23 cellular contexts compared by ENCODE assay signal in genomic region chrX:40503094-40503493, GRCh38.
DNase-seq lines count a peak whose midpoint lies in the region; ATAC-seq, FAIRE-seq and TF ChIP-seq lines count a peak whose summit lies in the region.
"Had no signal": no experiment of that assay in that cellular context is flagged by ENCODE, and none has a peak within 500 bp of the region (broad histone marks: within the 10 kb centered on the region; RNA-seq: fewer than 3 reads in every experiment).

No MANE protein-coding gene starts in this region.

- no peak overlapping the region for H3K18ac ChIP-seq in IMR-90 (ENCODE audit: low read depth, low read length)

- H3K27ac Mint-ChIP-seq in astrocyte (ENCODE audit: unreplicated experiment) (no peak overlapping the region), Caco-2 (ENCODE audit: unreplicated experiment) (no peak overlapping the region)
- H3K27ac Mint-ChIP-seq: CD14-positive monocyte; CD4-positive, alpha-beta memory T cell; CD4-positive, CD25-positive, alpha-beta regulatory T cell; CD8-positive, alpha-beta memory T cell had no signal

- H3K23ac ChIP-seq in IMR-90 (ENCODE audit: low read depth, low read length), result no peak overlapping the region

- intact Hi-C loops in IMR-90 (cut with micrococcal nuclease) (no loop called here), HepG2 (cut with micrococcal nuclease; ENCODE audit: unreplicated experiment) (no loop called here), Caco-2 (cut with micrococcal nuclease; ENCODE audit: unreplicated experiment) (no loop called here)

- H2BK5ac ChIP-seq in IMR-90 (ENCODE audit: low read depth, low read length, poor library complexity, severe bottlenecking), result no peak overlapping the region

- H4K20me1 ChIP-seq in IMR-90 (ENCODE audit: insufficient read depth, low read length) (no peaks in the 10 kb centered on the region), astrocyte (ENCODE audit: insufficient read depth, low read length) (no peaks in the 10 kb centered on the region), HepG2 (ENCODE audit: insufficient read depth, low read length) (no peaks in the 10 kb centered on the region)
- H4K20me1 ChIP-seq: BLaER1 had no signal

- H4K8ac ChIP-seq in IMR-90 (ENCODE audit: low read depth in 2 of 2, low read length in 2 of 2), result no peak overlapping the region

- H3K4me2 ChIP-seq in IMR-90 (ENCODE audit: low read depth, low read length) (no peak overlapping the region), astrocyte (ENCODE audit: low read length) (no peak overlapping the region), HepG2 (ENCODE audit: low read depth, low read length) (peak overlapping the region; percentile 10; the same call in 1 of the 2 replicates)
- H3K4me2 ChIP-seq: BLaER1 had no signal

- H3K27me3 Mint-ChIP-seq in astrocyte (ENCODE audit: low read depth, unreplicated experiment) (peaks cover 1% of the 10 kb centered on the region), Caco-2 (ENCODE audit: insufficient read depth, unreplicated experiment) (no peaks in the 10 kb centered on the region)
- H3K27me3 Mint-ChIP-seq: CD4-positive, alpha-beta memory T cell had no signal

- H3K27ac ChIP-seq in IMR-90 (ENCODE audit: insufficient read depth, low read length) (no peak overlapping the region), astrocyte (ENCODE audit: low read depth, low read length) (no peak overlapping the region), HepG2 (ENCODE audit: extremely low read length, insufficient read depth, low read length) (no peak overlapping the region)
- H3K27ac ChIP-seq: BLaER1 had no signal

- H3K4me1 Mint-ChIP-seq in astrocyte (ENCODE audit: low read depth, unreplicated experiment), result peaks cover 22% of the 10 kb centered on the region
- no peaks in the 10 kb centered on the region for H3K4me1 Mint-ChIP-seq in Caco-2 (ENCODE audit: low read depth, unreplicated experiment)
- H3K4me1 Mint-ChIP-seq: CD14-positive monocyte; CD4-positive, alpha-beta memory T cell; CD4-positive, CD25-positive, alpha-beta regulatory T cell; CD8-positive, alpha-beta memory T cell had no signal

- TF ChIP-seq RAD21 in IMR-90 (IDR thresholded peaks at IDR 0.05; ENCODE audit: low read length) (no peak), HepG2 (CRISPR knock-in tag; IDR thresholded peaks at IDR 0.05) (no peak)

- H3K56ac ChIP-seq in IMR-90 (ENCODE audit: extremely low read depth, insufficient read depth, low read length), result no peak overlapping the region

- H3K9me1 ChIP-seq in IMR-90 (ENCODE audit: insufficient read depth, low read length), result no peaks in the 10 kb centered on the region

- peaks cover 4% of the 10 kb centered on the region for H3K9me3 Mint-ChIP-seq in astrocyte (ENCODE audit: unreplicated experiment)
- H3K9me3 Mint-ChIP-seq in Caco-2 (ENCODE audit: unreplicated experiment), result no peaks in the 10 kb centered on the region
- H3K9me3 Mint-ChIP-seq: CD4-positive, alpha-beta memory T cell had no signal

- FAIRE-seq in astrocyte (lab: Jason Lieb, UNC) (peak; percentile 62), HepG2 (lab: Jason Lieb, UNC) (no peak)
- FAIRE-seq: A204.1, D721Med, G401.6, GM12891 had no signal

- no peaks in the 10 kb centered on the region for H3K79me1 ChIP-seq in IMR-90 (ENCODE audit: low read depth in 1 of 2, low read length in 2 of 2)

- H3K9me3 ChIP-seq in IMR-90 (ENCODE audit: control insufficient read depth, insufficient read depth, low read length) (no peaks in the 10 kb centered on the region), astrocyte (ENCODE audit: insufficient read depth, low read depth, low read length) (no peaks in the 10 kb centered on the region), HepG2 (ENCODE audit: low read length) (no peaks in the 10 kb centered on the region), Caco-2 (no peaks in the 10 kb centered on the region)
- H3K9me3 ChIP-seq: BE2C, BLaER1 had no signal

- CTCF ChIA-PET in IMR-90 (lab: Yijun Ruan, JAX) (no interaction called here), HepG2 (lab: Yijun Ruan, JAX; ENCODE audit: low intra/inter-chr PET ratio, low total read pairs) (no interaction called here), Caco-2 (lab: Charles Lee) (no interaction called here)

- TF ChIP-seq POLR2A in IMR-90 (IDR thresholded peaks at IDR 0.05; ENCODE audit: low read depth, low read length) (no peak), HepG2 (IDR thresholded peaks at IDR 0.05; ENCODE audit: insufficient read depth in 1 of 2, low read depth in 2 of 2, low read length in 2 of 2) (no peak)

- no TSS peak for BruUV-seq in IMR-90 (replicated peaks; lab: Mats Ljungman, UMichigan)
- no TSS peak for BruUV-seq in HepG2 (replicated peaks; lab: Mats Ljungman, UMichigan)
- BruUV-seq in Caco-2 (replicated peaks; lab: Mats Ljungman, UMichigan), result no TSS peak

- no peaks in the 10 kb centered on the region for H3K36me3 Mint-ChIP-seq in astrocyte (ENCODE audit: low read depth, unreplicated experiment)
- no peaks in the 10 kb centered on the region for H3K36me3 Mint-ChIP-seq in Caco-2 (ENCODE audit: insufficient read depth, unreplicated experiment)
- H3K36me3 Mint-ChIP-seq: CD14-positive monocyte; CD4-positive, alpha-beta memory T cell; CD4-positive, CD25-positive, alpha-beta regulatory T cell; CD8-positive, alpha-beta memory T cell had no signal

- no peak overlapping the region for H3K4me3 ChIP-seq in IMR-90 (ENCODE audit: insufficient read depth, low read depth, low read length)
- H3K4me3 ChIP-seq in astrocyte (ENCODE audit: insufficient read depth, low read depth, low read length), result no peak overlapping the region
- H3K4me3 ChIP-seq in HepG2 (replicated peaks in 1 of 3; ENCODE audit: insufficient read depth in 1 of 3, low read depth in 2 of 3, low read length in 3 of 3), result no peak overlapping the region
- no peak overlapping the region for H3K4me3 ChIP-seq in Caco-2 (ENCODE audit: low read depth, low read length)
- H3K4me3 ChIP-seq: BLaER1 had no signal

- H2AK5ac ChIP-seq in IMR-90 (ENCODE audit: low read depth, low read length), result no peak overlapping the region

- H3K36me3 ChIP-seq in IMR-90 (ENCODE audit: control insufficient read depth, insufficient read depth, low read length) (no peaks in the 10 kb centered on the region), astrocyte (ENCODE audit: insufficient read depth, low read length) (no peaks in the 10 kb centered on the region), HepG2 (replicated peaks in 1 of 2; ENCODE audit: control insufficient read depth in 1 of 2, insufficient read depth in 2 of 2, low read length in 2 of 2) (no peaks in the 10 kb centered on the region), Caco-2 (ENCODE audit: control insufficient read depth, insufficient read depth, low read length) (no peaks in the 10 kb centered on the region)
- H3K36me3 ChIP-seq: BE2C, BLaER1 had no signal

- no peak overlapping the region for H3K14ac ChIP-seq in IMR-90 (replicated peaks; ENCODE audit: low read depth, low read length)

- WGBS in IMR-90 (ENCODE audit: extremely low coverage in 2 of 2, insufficient read length in 1 of 2), 2 experiments, result 85% methylated on average over 2 of the region's 3 CpGs; no CpG with 5 or more reads in 1 of the 2 experiments
- 34% methylated on average over 3 of the region's 3 CpGs for WGBS in HepG2 (ENCODE audit: low lambda C conversion rate)

- H4K5ac ChIP-seq in IMR-90 (ENCODE audit: low read depth, low read length), result no peak overlapping the region

- no peak overlapping the region for H2BK15ac ChIP-seq in IMR-90 (ENCODE audit: low read depth, low read length)

- in situ Hi-C loops in IMR-90 (cut with MboI; ENCODE audit: low sequenced_read_pairs), result no loop called here
- in situ Hi-C loops in HepG2 (cut with HindIII; ENCODE audit: extremely low pct_ligation_motif_present, low pct_unique_long_range_greater_than_20kb), result no loop called here

- H3K27me3 ChIP-seq in IMR-90 (ENCODE audit: control insufficient read depth, insufficient read depth, low read length), result peaks cover 13% of the 10 kb centered on the region
- H3K27me3 ChIP-seq in astrocyte (ENCODE audit: insufficient read depth, low read length), result no peaks in the 10 kb centered on the region
- H3K27me3 ChIP-seq in HepG2 (ENCODE audit: control insufficient read depth in 1 of 2, insufficient read depth in 2 of 2, low read length in 2 of 2), result no peaks in the 10 kb centered on the region
- H3K27me3 ChIP-seq in Caco-2 (replicated peaks; ENCODE audit: control insufficient read depth, insufficient read depth, low read length), result no peaks in the 10 kb centered on the region
- H3K27me3 ChIP-seq: BE2C had no signal

- TF ChIP-seq CTCF in IMR-90 (conservative IDR thresholded peaks at IDR 0.05; ENCODE audit: low read depth, low read length), result no peak
- no peak for TF ChIP-seq CTCF in astrocyte (IDR thresholded peaks at IDR 0.05; ENCODE audit: insufficient read depth, low read depth, low read length)
- no peak for TF ChIP-seq CTCF in HepG2 (CRISPR knock-in tag; IDR thresholded peaks at IDR 0.05)
- TF ChIP-seq CTCF in Caco-2 (IDR thresholded peaks at IDR 0.05; ENCODE audit: insufficient read depth in 1 of 2, low read depth in 1 of 2, low read length in 1 of 2, severe bottlenecking in 1 of 2, unreplicated experiment in 1 of 2), result no peak

- no peak overlapping the region for H2BK20ac ChIP-seq in IMR-90 (ENCODE audit: low read depth, low read length)

- ATAC-seq in IMR-90 (ENCODE audit: low read depth), result no peak
- no peak for ATAC-seq in HepG2

- no peak overlapping the region for H3K4ac ChIP-seq in IMR-90 (ENCODE audit: low read depth, low read length)

- H2AK9ac ChIP-seq in IMR-90 (replicated peaks; ENCODE audit: low read depth, low read length, poor library complexity), result no peak overlapping the region

- H3K79me2 ChIP-seq in astrocyte (ENCODE audit: insufficient read depth, low read length) (no peaks in the 10 kb centered on the region), HepG2 (ENCODE audit: insufficient read depth, low read length) (no peaks in the 10 kb centered on the region)

- no peak for DNase-seq in IMR-90
- no peak for DNase-seq in astrocyte (ENCODE audit: low read depth)
- no peak for DNase-seq in HepG2 (ENCODE audit: low spot score)
- no peak for DNase-seq in NCI-H2196 (lab: John Stamatoyannopoulos, UW; ENCODE audit: unreplicated experiment)
- DNase-seq in RPMI8226, result no peak
- DNase-seq in Caco-2, result no peak
- DNase-seq: 8988T; ACHN; BE2C; C1 segment of cervical spinal cord; Calu3; CD4-positive, alpha-beta memory T cell; CD4-positive, CD25-positive, alpha-beta regulatory T cell; CD8-positive, alpha-beta memory T cell; COR-L47; DMS79 treated with DMSO at 0.1 percent for 48 hours; GF-D8 had no signal

- dilution Hi-C loops in IMR-90 (cut with HindIII; ENCODE audit: low sequenced_read_pairs, unreplicated experiment), result no loop called here

- H3K9ac ChIP-seq in IMR-90 (ENCODE audit: low read depth, low read length), result no peak overlapping the region
- no peak overlapping the region for H3K9ac ChIP-seq in astrocyte (ENCODE audit: low read length)
- H3K9ac ChIP-seq in HepG2 (ENCODE audit: insufficient read depth, low read depth, low read length), result no peak overlapping the region
- H3K9ac ChIP-seq: BLaER1 had no signal

- H4K91ac ChIP-seq in IMR-90 (ENCODE audit: insufficient read depth, low read depth, low read length), result no peak overlapping the region

- TF ChIP-seq EP300 in HepG2 (IDR thresholded peaks at IDR 0.05; ENCODE audit: low read depth in 2 of 2, low read length in 2 of 2) (no peak), HepG2 (CRISPR knock-in tag; IDR thresholded peaks at IDR 0.05; ENCODE audit: borderline replicate concordance) (no peak)

- no peak overlapping the region for H2AFZ ChIP-seq in IMR-90 (replicated peaks; ENCODE audit: low read length, poor library complexity)
- no peak overlapping the region for H2AFZ ChIP-seq in astrocyte (ENCODE audit: low read depth, low read length)
- no peak overlapping the region for H2AFZ ChIP-seq in HepG2 (ENCODE audit: low read length)

- H3K4me3 Mint-ChIP-seq in astrocyte (ENCODE audit: unreplicated experiment) (no peak overlapping the region), Caco-2 (ENCODE audit: unreplicated experiment) (no peak overlapping the region)
- H3K4me3 Mint-ChIP-seq: CD14-positive monocyte; CD4-positive, alpha-beta memory T cell; CD4-positive, CD25-positive, alpha-beta regulatory T cell; CD8-positive, alpha-beta memory T cell had no signal

- H3K4me1 ChIP-seq in IMR-90 (ENCODE audit: control insufficient read depth, insufficient read depth, low read length) (0 out of 2 replicates have a peak, but pooled peaks cover 1% of the 10 kb centered on the region), astrocyte (ENCODE audit: insufficient read depth, low read length) (peaks cover 23% of the 10 kb centered on the region), HepG2 (ENCODE audit: insufficient read depth, low read length) (peaks cover 15% of the 10 kb centered on the region), Caco-2 (no peaks in the 10 kb centered on the region)
- H3K4me1 ChIP-seq: BE2C had no signal

- POLR2A ChIA-PET in IMR-90 (lab: Charles Lee; ENCODE audit: unreplicated experiment), result no interaction called here
- POLR2A ChIA-PET in HepG2 (lab: Yijun Ruan, JAX), result no interaction called here
- POLR2A ChIA-PET in Caco-2 (lab: Charles Lee), result no interaction called here

- H2BK120ac ChIP-seq in IMR-90 (ENCODE audit: low read depth, low read length), result 0 out of 2 replicates have a peak overlapping the region, but pooled peaks have one; percentile 21
